In the genomic region with DNA sequence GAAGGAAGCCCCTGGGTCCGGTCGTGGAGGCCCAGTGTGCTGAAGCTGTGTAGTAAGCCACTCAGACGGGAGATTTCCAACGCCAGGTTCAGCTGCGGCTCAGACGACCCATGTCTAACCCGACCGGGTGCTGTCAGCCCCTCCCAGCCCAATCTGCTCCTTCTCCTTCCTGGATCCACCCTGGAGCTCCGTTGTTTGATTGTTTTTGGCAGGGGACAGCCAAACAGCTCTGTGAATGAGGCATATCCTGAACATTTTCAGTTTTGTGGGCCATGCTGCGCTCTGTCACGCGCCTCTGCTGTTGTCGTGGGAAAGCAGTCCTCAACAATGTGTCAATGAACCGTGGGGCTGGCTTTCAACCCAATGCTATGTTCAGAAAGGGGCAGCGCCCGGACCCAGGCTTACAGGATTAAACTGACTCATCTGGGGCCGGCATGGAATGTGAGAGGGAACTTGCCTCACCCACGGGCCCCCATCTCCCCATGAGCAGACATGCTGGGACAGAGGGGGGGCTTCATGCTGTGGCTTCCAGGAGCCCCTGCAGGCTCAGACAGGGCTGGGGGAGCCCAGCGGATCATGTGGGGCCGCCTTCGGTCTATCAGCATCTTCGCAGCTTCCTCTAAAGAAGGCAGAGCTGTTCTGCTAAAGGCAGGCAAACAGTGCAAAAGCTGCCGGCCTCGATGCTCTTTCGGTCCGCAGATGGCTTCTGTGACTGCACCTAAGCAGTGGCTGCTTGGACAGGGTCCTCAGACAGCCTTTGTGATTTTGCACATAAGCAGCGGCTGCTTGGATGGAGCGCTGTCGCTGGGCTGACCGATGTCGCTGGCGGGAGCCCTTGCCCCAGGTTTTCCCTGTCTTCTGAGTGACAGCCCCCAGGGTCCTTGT, we compare ENCODE assay signal across 10 cellular contexts.
DNase-seq lines count a peak whose midpoint lies in the region; ATAC-seq, FAIRE-seq and TF ChIP-seq lines count a peak whose summit lies in the region.
"Had no signal": no experiment of that assay in that cellular context is flagged by ENCODE, and none has a peak within 500 bp of the region (broad histone marks: within the 10 kb centered on the region; RNA-seq: fewer than 3 reads in every experiment).

No MANE protein-coding gene starts in this region.

- TF ChIP-seq RAD21 in A549 (conservative IDR thresholded peaks at IDR 0.05 in 1 of 2, IDR thresholded peaks at IDR 0.05 in 1 of 2) = no peak

- POLR2A ChIA-PET in A549 (lab: Yijun Ruan, JAX) = interaction anchor here (1.4 kb wide), 1 partner anchor 10 kb away, joined by 4 read pairs; no protein-coding TSS in a partner anchor
- POLR2A ChIA-PET in activated CD8-positive, alpha-beta T cell treated with anti-CD3 and anti-CD28 coated beads for 36 hours (lab: Charles Lee) = no interaction called here

- H2BK120ac ChIP-seq in mesenchymal stem cell (ENCODE audit: low read depth, low read length) = no peak overlapping the region

- H3K9me3 ChIP-seq in A549 (no peaks in the 10 kb centered on the region), MG63 (peaks cover 9% of the 10 kb centered on the region), mesenchymal stem cell (ENCODE audit: control insufficient read depth, low read length) (no peaks in the 10 kb centered on the region)

- H3K4me3 ChIP-seq in A549 (no peak overlapping the region), MG63 (no peak overlapping the region), mesenchymal stem cell (ENCODE audit: insufficient read depth in 1 of 2, low read depth in 1 of 2, low read length in 2 of 2) (peak overlapping the region in 1 of 2 experiments; percentile 43)

- H3K79me1 ChIP-seq in mesenchymal stem cell (replicated peaks; ENCODE audit: low read length, poor library complexity, severe bottlenecking) = no peaks in the 10 kb centered on the region

- H3K27me3 ChIP-seq in MG63 = no peaks in the 10 kb centered on the region
- peaks cover 0 to 2% of the 10 kb centered on the region in 2 experiments for H3K27me3 ChIP-seq in mesenchymal stem cell (ENCODE audit: control insufficient read depth in 1 of 2, insufficient read depth in 1 of 2, low read length in 2 of 2)

- no peak overlapping the region for H3K27ac Mint-ChIP-seq in activated CD8-positive, alpha-beta T cell treated with anti-CD3 and anti-CD28 coated beads for 36 hours
- H3K27ac Mint-ChIP-seq: activated T-helper 2 cell treated with anti-CD3 and anti-CD28 coated beads, Interferon-gamma antibody, Interleukin-2, Interleukin-4, amounts not matched to agents 10 μg/mL and 5 μg/mL and 100 μg/mL, durations not matched to agents 14 hours and 24 hours and 36 hours had no signal

- H3K4me2 ChIP-seq in A549 (peak overlapping the region; percentile 85), mesenchymal stem cell (ENCODE audit: low read length, poor library complexity, severe bottlenecking) (no peak overlapping the region)

- H3K27me3 Mint-ChIP-seq in activated CD8-positive, alpha-beta T cell treated with anti-CD3 and anti-CD28 coated beads for 36 hours = no peaks in the 10 kb centered on the region

- no peaks in the 10 kb centered on the region for H3K4me1 Mint-ChIP-seq in activated CD8-positive, alpha-beta T cell treated with anti-CD3 and anti-CD28 coated beads for 36 hours (ENCODE audit: low read depth)

- H4K91ac ChIP-seq in mesenchymal stem cell (ENCODE audit: low read length) = no peak overlapping the region

- ATAC-seq in A549 (peak in 1 of 2 experiments; percentile 25; a peak in 3 of 6 replicates), esophagus mucosa (peak; percentile 66), GM21390 (IDR thresholded peaks at IDR 0.05; ENCODE audit: unreplicated experiment) (no peak), HG03139 (IDR thresholded peaks at IDR 0.05; ENCODE audit: unreplicated experiment) (no peak)
- no peak for ATAC-seq in activated CD8-positive, alpha-beta T cell treated with anti-CD3 and anti-CD28 coated beads for 36 hours

- CTCF ChIA-PET in A549 (lab: Yijun Ruan, JAX) = interaction anchor here (1.8 to 2.6 kb wide), 3 partner anchors 9 to 112 kb away, joined by 7 to 8 read pairs (median 7); no protein-coding TSS in a partner anchor
- CTCF ChIA-PET in activated CD8-positive, alpha-beta T cell treated with anti-CD3 and anti-CD28 coated beads for 36 hours (lab: Charles Lee) = no interaction called here

- TF ChIP-seq CTCF in A549 (IDR thresholded peaks at IDR 0.05) = no peak
- TF ChIP-seq CTCF in activated CD8-positive, alpha-beta T cell treated with anti-CD3 and anti-CD28 coated beads for 36 hours (IDR thresholded peaks at IDR 0.05) = no peak

- H3K36me3 Mint-ChIP-seq in activated CD8-positive, alpha-beta T cell treated with anti-CD3 and anti-CD28 coated beads for 36 hours (ENCODE audit: low read depth) = no peaks in the 10 kb centered on the region

- H3K18ac ChIP-seq in mesenchymal stem cell (ENCODE audit: low read depth in 1 of 2, low read length in 2 of 2) = no peak overlapping the region

- no peaks in the 10 kb centered on the region for H3K9me3 Mint-ChIP-seq in activated CD8-positive, alpha-beta T cell treated with anti-CD3 and anti-CD28 coated beads for 36 hours
- H3K9me3 Mint-ChIP-seq: activated T-helper 2 cell treated with anti-CD3 and anti-CD28 coated beads, Interferon-gamma antibody, Interleukin-2, Interleukin-4, amounts not matched to agents 10 μg/mL and 5 μg/mL and 100 μg/mL, durations not matched to agents 14 hours and 24 hours and 36 hours had no signal

- no peak for TF ChIP-seq EP300 in A549 (IDR thresholded peaks at IDR 0.05)

- H4K8ac ChIP-seq in mesenchymal stem cell (ENCODE audit: low read length) = no peak overlapping the region

- peaks cover 26% of the 10 kb centered on the region for H3K4me1 ChIP-seq in A549
- H3K4me1 ChIP-seq in mesenchymal stem cell (ENCODE audit: control insufficient read depth, insufficient read depth, low read depth, low read length) = peaks cover 11% of the 10 kb centered on the region

- H3K4me3 Mint-ChIP-seq in activated CD8-positive, alpha-beta T cell treated with anti-CD3 and anti-CD28 coated beads for 36 hours = no peak overlapping the region

- intact Hi-C loops in activated CD8-positive, alpha-beta T cell treated with anti-CD3 and anti-CD28 coated beads for 36 hours (cut with micrococcal nuclease) = no loop called here

- H3K4ac ChIP-seq in mesenchymal stem cell (ENCODE audit: low read depth in 1 of 2, low read length in 2 of 2) = no peak overlapping the region

- no peaks in the 10 kb centered on the region for H3K36me3 ChIP-seq in MG63
- no peaks in the 10 kb centered on the region for H3K36me3 ChIP-seq in mesenchymal stem cell (ENCODE audit: control insufficient read depth in 1 of 2, insufficient read depth in 2 of 2, low read depth in 1 of 2, low read length in 2 of 2)

- no peak for TF ChIP-seq POLR2A in A549 (IDR thresholded peaks at IDR 0.05; ENCODE audit: low read length)

- H2AFZ ChIP-seq in mesenchymal stem cell (ENCODE audit: low read depth, low read length) = no peak overlapping the region

- H2BK12ac ChIP-seq in mesenchymal stem cell (ENCODE audit: low read length in 2 of 2) = no peak overlapping the region

- WGBS in A549 (ENCODE audit: missing lambda C conversion rate) = 71% methylated on average over 21 of the region's 32 CpGs
- 83% methylated on average over 32 of the region's 32 CpGs for WGBS in mesenchymal stem cell

- no peak overlapping the region for H2BK15ac ChIP-seq in mesenchymal stem cell (ENCODE audit: low read depth, poor library complexity, severe bottlenecking)

- H2AK5ac ChIP-seq in mesenchymal stem cell (ENCODE audit: low read length, severe bottlenecking) = no peak overlapping the region

- DNase-seq in A549 (ENCODE audit: low read depth in 1 of 2, low spot score in 1 of 2) (no peak), MG63 (peak; percentile 94), mesenchymal stem cell (no peak)
- DNase-seq in activated T-cell treated with anti-CD3 and anti-CD28 coated beads, Interleukin-2, amount 50 U/mL, for 1 hour = no peak
- DNase-seq in activated CD8-positive, alpha-beta T cell treated with anti-CD3 and anti-CD28 coated beads for 36 hours = no peak
- DNase-seq: NK-92 treated with Interleukin-12 subunit alpha and Interleukin-12 subunit beta, amount 100 ng/mL, for 24 hours had no signal

- no peak for FAIRE-seq in A549 (lab: Jason Lieb, UNC)

- peak overlapping the region; percentile 52 for H3K9ac ChIP-seq in mesenchymal stem cell (ENCODE audit: low read length)

- no peak overlapping the region for H3K23ac ChIP-seq in mesenchymal stem cell (ENCODE audit: low read length in 2 of 2)

- H3K27ac ChIP-seq in A549 (peak overlapping the region; percentile 78 to 86), mesenchymal stem cell (ENCODE audit: low read length, poor library complexity, severe bottlenecking) (no peak overlapping the region)

- H2BK5ac ChIP-seq in mesenchymal stem cell (ENCODE audit: low read depth, low read length, poor library complexity, severe bottlenecking) = no peak overlapping the region

- H3K14ac ChIP-seq in mesenchymal stem cell (ENCODE audit: low read length in 2 of 2) = no peak overlapping the region

TF ChIP-seq in A549, 52 proteins besides CTCF, POLR2A, EP300 and RAD21:
- no peak for TF ChIP-seq NR3C1 (IDR thresholded peaks at IDR 0.05)
- TF ChIP-seq HEYL (CRISPR knock-in tag; IDR thresholded peaks at IDR 0.05) = no peak
- TF ChIP-seq BHLHE40 (IDR thresholded peaks at IDR 0.05; ENCODE audit: low read depth, low read length) = no peak
- TF ChIP-seq, protein P1, sequence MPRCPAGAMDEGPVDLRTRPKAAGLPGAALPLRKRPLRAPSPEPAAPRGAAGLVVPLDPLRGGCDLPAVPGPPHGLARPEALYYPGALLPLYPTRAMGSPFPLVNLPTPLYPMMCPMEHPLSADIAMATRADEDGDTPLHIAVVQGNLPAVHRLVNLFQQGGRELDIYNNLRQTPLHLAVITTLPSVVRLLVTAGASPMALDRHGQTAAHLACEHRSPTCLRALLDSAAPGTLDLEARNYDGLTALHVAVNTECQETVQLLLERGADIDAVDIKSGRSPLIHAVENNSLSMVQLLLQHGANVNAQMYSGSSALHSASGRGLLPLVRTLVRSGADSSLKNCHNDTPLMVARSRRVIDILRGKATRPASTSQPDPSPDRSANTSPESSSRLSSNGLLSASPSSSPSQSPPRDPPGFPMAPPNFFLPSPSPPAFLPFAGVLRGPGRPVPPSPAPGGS (IDR thresholded peaks at IDR 0.05) = no peak
- TF ChIP-seq FOXS1 (CRISPR knock-in tag; IDR thresholded peaks at IDR 0.05) = no peak
- no peak for TF ChIP-seq HOXB13 (CRISPR knock-in tag; IDR thresholded peaks at IDR 0.05; ENCODE audit: low read depth)
- TF ChIP-seq RFX5 (IDR thresholded peaks at IDR 0.05) = no peak
- TF ChIP-seq HOXB5 (CRISPR knock-in tag; IDR thresholded peaks at IDR 0.05) = no peak
- TF ChIP-seq JUN (IDR thresholded peaks at IDR 0.05) = no peak
- no peak for TF ChIP-seq TFCP2L1 (CRISPR knock-in tag; IDR thresholded peaks at IDR 0.05)
- no peak for TF ChIP-seq EHF (CRISPR knock-in tag; IDR thresholded peaks at IDR 0.05)
